In the genomic region with DNA sequence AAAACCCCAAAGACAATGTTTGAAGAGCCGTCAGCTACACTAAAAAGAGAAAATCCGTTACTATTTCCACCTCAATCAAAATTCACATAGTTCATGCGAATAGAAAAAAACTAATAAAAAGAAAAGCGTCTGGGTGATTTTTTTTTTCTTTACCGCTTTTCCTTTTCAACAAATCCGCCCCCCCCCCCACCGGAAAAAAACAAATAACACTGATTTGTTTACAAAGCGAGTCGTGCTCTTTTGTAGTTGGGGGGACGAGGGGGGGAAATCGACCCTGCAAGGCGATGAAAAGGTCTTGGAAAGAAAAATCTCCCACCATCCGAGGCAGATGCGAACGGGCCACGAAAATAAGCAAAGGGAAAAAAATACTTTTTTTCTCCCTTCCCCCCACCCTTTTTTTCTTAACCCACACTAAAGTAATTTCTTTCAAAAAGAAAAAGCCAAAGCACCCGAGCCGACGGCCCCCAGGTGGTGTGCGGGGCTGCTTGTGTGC, we compare ENCODE assay signal across 8 cellular contexts. TPM values are rescaled to one million over a fixed set of nuclear protein-coding genes. Genes with fewer than 3 reads are reported as not detected.
DNase-seq lines count a peak whose midpoint lies in the region; ATAC-seq and TF ChIP-seq lines count a peak whose summit lies in the region.

No MANE protein-coding gene starts in this region.

- in situ Hi-C loops in astrocyte of the spinal cord (cut with HindIII; ENCODE audit: low sequenced_read_pairs) = no loop called here
- in situ Hi-C loops in transverse colon (cut with MboI; ENCODE audit: low pct_ligation_motif_present in 1 of 4, low pct_unique_long_range_greater_than_20kb in 1 of 4, low sequenced_read_pairs in 3 of 4) = loop anchor here in 1 of 4 donors (25.0 kb wide), 1 partner anchor 89 kb away; no protein-coding TSS in a partner anchor

- CTCF ChIA-PET in activated naive CD4-positive, alpha-beta T cell treated with anti-CD3 and anti-CD28 coated beads for 36 hours (lab: Charles Lee) = interaction anchor here (0.6 kb wide), 1 partner anchor 19 kb away, joined by 3 read pairs; no protein-coding TSS in a partner anchor

- no peak for TF ChIP-seq POLR2A in lower leg skin (IDR thresholded peaks at IDR 0.05)
- TF ChIP-seq POLR2A in transverse colon (IDR thresholded peaks at IDR 0.05) = no peak

- no peak overlapping the region for H3K27ac Mint-ChIP-seq in activated naive CD4-positive, alpha-beta T cell treated with anti-CD3 and anti-CD28 coated beads for 36 hours

- peaks cover 55% of the 10 kb centered on the region for H3K27me3 Mint-ChIP-seq in activated naive CD4-positive, alpha-beta T cell treated with anti-CD3 and anti-CD28 coated beads for 36 hours (ENCODE audit: low read depth)

- peak overlapping the region; percentile 74 to 87 (median 86) for H3K27ac ChIP-seq in transverse colon

- H3K4me3 ChIP-seq in astrocyte of the spinal cord (ENCODE audit: low read depth, low read length) (peak overlapping the region; percentile 83), lower leg skin (ENCODE audit: low read depth, poor library complexity, severe bottlenecking) (peak overlapping the region; percentile 72), transverse colon (peak overlapping the region; percentile 59 to 85 (median 67))

- no peaks in the 10 kb centered on the region for H3K9me3 ChIP-seq in transverse colon

- ATAC-seq in HG02759 (IDR thresholded peaks at IDR 0.05; ENCODE audit: unreplicated experiment) = no peak

- H3K4me1 Mint-ChIP-seq in activated naive CD4-positive, alpha-beta T cell treated with anti-CD3 and anti-CD28 coated beads for 36 hours (ENCODE audit: low read depth) = peaks cover 12% of the 10 kb centered on the region

- peaks cover 91% of the 10 kb centered on the region for H3K27me3 ChIP-seq in transverse colon

- no peaks in the 10 kb centered on the region for H3K36me3 ChIP-seq in transverse colon

- TF ChIP-seq CTCF in astrocyte of the spinal cord (IDR thresholded peaks at IDR 0.05; ENCODE audit: low read depth, low read length) (no peak), lower leg skin (IDR thresholded peaks at IDR 0.05) (no peak), transverse colon (IDR thresholded peaks at IDR 0.05) (no peak)

- H3K4me1 ChIP-seq in transverse colon = peaks cover 0 to 23% (median 12%) of the 10 kb centered on the region in 4 donors

- H3K4me3 Mint-ChIP-seq in activated naive CD4-positive, alpha-beta T cell treated with anti-CD3 and anti-CD28 coated beads for 36 hours = peak overlapping the region; percentile 72

- H3K36me3 Mint-ChIP-seq in activated naive CD4-positive, alpha-beta T cell treated with anti-CD3 and anti-CD28 coated beads for 36 hours (ENCODE audit: low read depth) = no peaks in the 10 kb centered on the region

- H3K9me3 Mint-ChIP-seq in activated naive CD4-positive, alpha-beta T cell treated with anti-CD3 and anti-CD28 coated beads for 36 hours = no peaks in the 10 kb centered on the region

- intact Hi-C loops in activated naive CD4-positive, alpha-beta T cell treated with anti-CD3 and anti-CD28 coated beads for 36 hours (cut with micrococcal nuclease) = loop anchor here (5.0 to 10.0 kb wide), 2 partner anchors 741 to 957 kb away; a partner anchor contains a TSS
- intact Hi-C loops in lower leg skin (cut with DNase I; ENCODE audit: low total_unique reads) (no loop called here), transverse colon (cut with DNase I; ENCODE audit: low total_unique reads) (loop anchor here (5.0 to 10.0 kb wide), 2 partner anchors 153 to 954 kb away; a partner anchor contains a TSS)

- no peak for DNase-seq in activated naive CD4-positive, alpha-beta T cell treated with anti-CD3 and anti-CD28 coated beads for 36 hours
- no peak for DNase-seq in activated naive CD4-positive, alpha-beta T cell treated with Interleukin-2 at 50 U/mL for 16 hours
- DNase-seq in astrocyte of the spinal cord (ENCODE audit: low read depth, low spot score) (peak; percentile 16), lower leg skin (ENCODE audit: low spot score in 2 of 2) (no peak), transverse colon (no peak), NK-92 (lab: John Stamatoyannopoulos, UW; ENCODE audit: unreplicated experiment) (no peak), T-helper 9 cell (no peak)

- TF ChIP-seq EP300 in transverse colon (IDR thresholded peaks at IDR 0.05; ENCODE audit: low read depth) = no peak

- 0% methylated on average over 20 of the region's 20 CpGs for WGBS in lower leg skin, 2 donors
- 0 to 1% methylated on average over 12 to 20 of the region's 20 CpGs for WGBS in transverse colon (ENCODE audit: low coverage in 1 of 2), 2 donors

RNA-seq across cellular contexts. Expression of a gene that starts 0.6 kb away (rescaled TPM):
- total RNA-seq in activated naive CD4-positive, alpha-beta T cell treated with anti-CD3 and anti-CD28 coated beads for 36 hours = not detected
- total RNA-seq in lower leg skin (10 to 100 TPM in 1 of 4 donors, 1 to 10 TPM in 3; 4.7 to 15.4 (median 7.7) TPM), transverse colon (10 to 100 TPM in 1 of 4 donors, 1 to 10 TPM in 3; 6.4 to 29.5 (median 9.0) TPM)

Comparison
In these comparisons a context has a peak if more than half of its experiments do, and no peak if none do; other contexts are left out.
1. RNA of a gene that starts 0.6 kb away (total RNA-seq): 6.4 to 29.5 TPM in transverse colon and 4.7 to 15.4 TPM in lower leg skin; not detected in activated naive CD4-positive, alpha-beta T cell treated with anti-CD3 and anti-CD28 coated beads for 36 hours; every median in the first group is over 4 times any median in the second.
2. Peak in every context shown above with its lines, with median percentiles within 50 percentile points of each other: H3K4me3 ChIP-seq.